ENCODE assay signal across 20 cellular contexts in the genomic region with DNA sequence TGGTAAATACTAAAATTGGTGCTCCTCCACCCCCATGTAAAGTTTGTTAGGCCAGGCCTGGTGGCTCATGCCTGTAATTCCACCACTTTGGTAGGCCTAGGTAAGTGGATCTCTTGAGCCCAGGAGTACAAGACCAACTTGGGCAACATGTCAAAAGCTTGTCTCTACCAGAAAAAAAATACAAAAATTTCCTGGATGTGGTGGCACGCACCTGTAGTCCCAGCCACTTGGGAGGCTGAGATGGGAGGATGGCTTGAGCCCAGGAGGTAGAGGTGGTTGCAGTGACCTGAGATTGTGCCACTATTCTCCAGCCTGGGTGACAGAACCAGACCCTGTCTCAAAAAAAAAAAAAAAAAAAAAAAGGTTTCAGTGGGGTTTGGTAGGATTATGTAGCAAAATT. TPM values are rescaled to one million over a fixed set of nuclear protein-coding genes. Genes with fewer than 3 reads are reported as not detected.
A peak's percentile ranks its signal among the peaks of the same experiment; 100 is the strongest.
DNase-seq lines count a peak whose midpoint lies in the region; ATAC-seq and TF ChIP-seq lines count a peak whose summit lies in the region.
"Had no signal": no experiment of that assay in that cellular context is flagged by ENCODE, and none has a peak within 500 bp of the region (broad histone marks: within the 10 kb centered on the region; RNA-seq: fewer than 3 reads in every experiment).

No MANE protein-coding gene starts in this region.

- peak overlapping the region; percentile 59 for H3K27ac ChIP-seq in OCI-LY7 (ENCODE audit: low read depth, low read length, poor library complexity, severe bottlenecking)
- peak overlapping the region in 1 of 59 donors; percentile 8 for H3K27ac ChIP-seq in dorsolateral prefrontal cortex
- H3K27ac ChIP-seq: upper lobe of right lung had no signal

- H3K4me3 Mint-ChIP-seq in activated naive CD8-positive, alpha-beta T cell, result peak overlapping the region; percentile 27
- no peak overlapping the region for H3K4me3 Mint-ChIP-seq in activated naive CD8-positive, alpha-beta T cell treated with anti-CD3 and anti-CD28 coated beads, Interleukin-2, amount 50 U/mL, for 24 hours
- H3K4me3 Mint-ChIP-seq in chondrocyte (ENCODE audit: unreplicated experiment), result no peak overlapping the region

- DNase-seq in activated naive CD8-positive, alpha-beta T cell treated with anti-CD3 and anti-CD28 coated beads, Interleukin-2, amount 50 U/mL, for 24 hours, result no peak
- no peak for DNase-seq in OCI-LY7 (ENCODE audit: low spot score)
- DNase-seq in chondrocyte (ENCODE audit: low spot score), result peak; percentile 5
- no peak for DNase-seq in GM03348 (ENCODE audit: low spot score)
- no peak for DNase-seq in NOMO-1 (lab: John Stamatoyannopoulos, UW; ENCODE audit: unreplicated experiment in 2 of 2)
- DNase-seq in dorsolateral prefrontal cortex, result no peak
- DNase-seq: amygdala; caudate nucleus; DMS 273 treated with DMSO at 0.1 percent for 48 hours; GF-D8; KG1; NCI-H1105 treated with DMSO at 0.1 percent for 48 hours; NCI-H2171; NCI-H69; right cardiac atrium; stimulated activated naive CD4-positive, alpha-beta T cell treated with Interleukin-2 at 50 U/mL for 16 hours; upper lobe of right lung had no signal

- peak overlapping the region; percentile 37 for H3K4me3 ChIP-seq in OCI-LY7 (ENCODE audit: low read depth, low read length, poor library complexity, severe bottlenecking)
- no peak overlapping the region for H3K4me3 ChIP-seq in dorsolateral prefrontal cortex
- H3K4me3 ChIP-seq: upper lobe of right lung had no signal

- H3K27me3 ChIP-seq in dorsolateral prefrontal cortex, result no peaks in the 10 kb centered on the region
- H3K27me3 ChIP-seq: upper lobe of right lung had no signal

- H3K4me1 ChIP-seq in OCI-LY7 (ENCODE audit: insufficient read depth, low read length, poor library complexity, severe bottlenecking), result peaks cover 52% of the 10 kb centered on the region

- H3K4me1 Mint-ChIP-seq in activated naive CD8-positive, alpha-beta T cell (ENCODE audit: low read depth), result peaks cover 56% of the 10 kb centered on the region
- H3K4me1 Mint-ChIP-seq in activated naive CD8-positive, alpha-beta T cell treated with anti-CD3 and anti-CD28 coated beads, Interleukin-2, amount 50 U/mL, for 24 hours, result peaks cover 43% of the 10 kb centered on the region
- peaks cover 41% of the 10 kb centered on the region for H3K4me1 Mint-ChIP-seq in chondrocyte (ENCODE audit: low read depth)

- peak overlapping the region; percentile 59 for H3K4me2 ChIP-seq in OCI-LY7 (ENCODE audit: low read length)

- no peaks in the 10 kb centered on the region for H3K9me3 Mint-ChIP-seq in activated naive CD8-positive, alpha-beta T cell (ENCODE audit: low read depth)
- no peaks in the 10 kb centered on the region for H3K9me3 Mint-ChIP-seq in activated naive CD8-positive, alpha-beta T cell treated with anti-CD3 and anti-CD28 coated beads, Interleukin-2, amount 50 U/mL, for 24 hours
- no peaks in the 10 kb centered on the region for H3K9me3 Mint-ChIP-seq in chondrocyte (ENCODE audit: low read depth)

- peaks cover 52% of the 10 kb centered on the region for H3K36me3 ChIP-seq in OCI-LY7 (ENCODE audit: insufficient read depth, low read length)

- intact Hi-C loops in OCI-LY7 (cut with micrococcal nuclease; ENCODE audit: unreplicated experiment) (loop anchor here (1.0 to 5.0 kb wide), 3 partner anchors 10 to 93 kb away; no protein-coding TSS in a partner anchor), dorsolateral prefrontal cortex (cut with DNase I) (loop anchor here in 1 of 2 donors (5.0 kb wide), 1 partner anchor 38 kb away; no protein-coding TSS in a partner anchor)

- H3K36me3 Mint-ChIP-seq in activated naive CD8-positive, alpha-beta T cell, result peaks cover 8% of the 10 kb centered on the region
- H3K36me3 Mint-ChIP-seq in activated naive CD8-positive, alpha-beta T cell treated with anti-CD3 and anti-CD28 coated beads, Interleukin-2, amount 50 U/mL, for 24 hours (ENCODE audit: low read depth), result peaks cover 21% of the 10 kb centered on the region
- H3K36me3 Mint-ChIP-seq in chondrocyte (ENCODE audit: low read depth), result peaks cover 32% of the 10 kb centered on the region

- H3K9me3 ChIP-seq in OCI-LY7 (ENCODE audit: low read length), result no peaks in the 10 kb centered on the region
- H3K9me3 ChIP-seq: upper lobe of right lung had no signal

- CTCF ChIA-PET in OCI-LY7 (lab: Charles Lee; ENCODE audit: unreplicated experiment), result no interaction called here

- H3K79me2 ChIP-seq in OCI-LY7 (ENCODE audit: insufficient read depth, low read depth, low read length), result peaks cover 36% of the 10 kb centered on the region; the same call in 1 of the 2 replicates

- no peaks in the 10 kb centered on the region for H3K9me2 ChIP-seq in OCI-LY7 (ENCODE audit: insufficient read depth, low read length)

- peaks cover 41% of the 10 kb centered on the region for H4K20me1 ChIP-seq in OCI-LY7 (ENCODE audit: insufficient read depth, low read length)

- H2AFZ ChIP-seq in OCI-LY7 (ENCODE audit: low read length), result no peak overlapping the region

- no peak overlapping the region for H3K27ac Mint-ChIP-seq in activated naive CD8-positive, alpha-beta T cell
- H3K27ac Mint-ChIP-seq in activated naive CD8-positive, alpha-beta T cell treated with anti-CD3 and anti-CD28 coated beads, Interleukin-2, amount 50 U/mL, for 24 hours, result no peak overlapping the region
- H3K27ac Mint-ChIP-seq in chondrocyte (ENCODE audit: unreplicated experiment), result no peak overlapping the region

- TF ChIP-seq CTCF in OCI-LY7 (conservative IDR thresholded peaks at IDR 0.05; ENCODE audit: low read length), result no peak
- no peak for TF ChIP-seq CTCF in chondrocyte (IDR thresholded peaks at IDR 0.05)
- no peak for TF ChIP-seq CTCF in dorsolateral prefrontal cortex (IDR thresholded peaks at IDR 0.05 in 54 of 56, conservative IDR thresholded peaks at IDR 0.05 in 2 of 56; ENCODE audit: low read depth in 1 of 56, partially characterized antibody in 56 of 56)

- POLR2A ChIA-PET in OCI-LY7 (lab: Charles Lee), result interaction anchor here (0.6 to 1.0 kb wide), 5 partner anchors 42 to 1267 kb away, joined by 3 to 5 read pairs (median 4); partner anchors contain the start of gene ITCH

- no TSS peak for BruUV-seq in OCI-LY7 (replicated peaks; lab: Mats Ljungman, UMichigan)

- ATAC-seq in activated naive CD8-positive, alpha-beta T cell treated with anti-CD3 and anti-CD28 coated beads, Interleukin-2, amount 50 U/mL, for 24 hours, result no peak
- ATAC-seq in esophagus mucosa, result no peak
- ATAC-seq: Panc1, upper lobe of right lung had no signal

- no peaks in the 10 kb centered on the region for H3K27me3 Mint-ChIP-seq in activated naive CD8-positive, alpha-beta T cell
- H3K27me3 Mint-ChIP-seq in activated naive CD8-positive, alpha-beta T cell treated with anti-CD3 and anti-CD28 coated beads, Interleukin-2, amount 50 U/mL, for 24 hours, result no peaks in the 10 kb centered on the region
- no peaks in the 10 kb centered on the region for H3K27me3 Mint-ChIP-seq in chondrocyte (ENCODE audit: low read depth)

RNA-seq across cellular contexts. Expression of gene ITCH, which starts 41.7 kb away (rescaled TPM):
- total RNA-seq in OCI-LY7 (2014; rRNA removed; shearing (Covaris generic)), result 19.3 and 26.1 TPM in 2 replicates
- total RNA-seq in OCI-LY7 (2022) (32.2 and 36.8 TPM in 2 replicates), chondrocyte (58.2 to 96.9 TPM (median 84.8 TPM) in 3 replicates), dorsolateral prefrontal cortex (100 to 1,000 TPM in 19 of 120 experiments, 10 to 100 TPM in 101; 60.3 to 137 (median 86.3) TPM), esophagus mucosa (57.5 TPM)
